ENCODE assay signal across 28 cellular contexts in the genomic region with DNA sequence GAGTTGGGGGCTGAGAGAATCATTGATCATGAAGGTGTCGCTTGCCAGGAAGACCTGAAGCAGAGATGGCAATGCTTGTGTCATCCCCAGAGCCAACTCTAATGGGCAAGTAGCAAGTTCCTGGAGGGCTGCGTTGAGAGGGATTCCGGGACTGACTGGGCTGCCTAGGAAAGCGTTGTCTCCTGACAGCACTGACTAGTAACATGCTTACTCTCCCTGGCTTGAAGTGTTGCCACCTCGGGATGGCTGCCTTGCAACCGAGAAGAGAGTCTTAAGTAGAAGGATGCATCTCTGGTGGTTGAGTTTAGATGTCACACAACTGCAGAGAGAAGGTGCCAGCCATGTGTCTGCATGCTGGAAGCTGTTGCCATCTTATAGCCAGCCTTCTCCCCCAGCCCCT.
"Had no signal": no experiment of that assay in that cellular context is flagged by ENCODE, and none has a peak within 500 bp of the region (broad histone marks: within the 10 kb centered on the region; RNA-seq: fewer than 3 reads in every experiment).

No MANE protein-coding gene starts in this region.

- DNase-seq: activated B cell treated with CpG ODN at 0.5 μM for 24 hours; activated CD4-positive, alpha-beta memory T cell treated with anti-CD3 and anti-CD28 coated beads, Interleukin-2, amount 10 ng/mL, durations not matched to agents 7 days and 5 days; activated CD4-positive, alpha-beta T cell treated with anti-CD3 and anti-CD28 coated beads for 4 hours; activated CD4-positive, alpha-beta T cell treated with anti-CD3 and anti-CD28 coated beads, Interleukin-2, amount 10 ng/mL, durations not matched to agents 24 days and 14 days; activated CD4-positive, alpha-beta T cell treated with anti-CD3 and anti-CD28 coated beads, Interleukin-2, amount 50 U/mL, for 1 hour; activated CD4-positive, alpha-beta T cell treated with anti-CD3 and anti-CD28 coated beads, Interleukin-2, amount 50 U/mL, for 48 hours; activated CD4-positive, CD25-positive, alpha-beta regulatory T cell treated with anti-CD3 and anti-CD28 coated beads, Interleukin-2, amount 50 U/mL, for 72 hours; activated CD8-positive, alpha-beta memory T cell treated with anti-CD3 and anti-CD28 coated beads for 24 hours; activated CD8-positive, alpha-beta memory T cell treated with anti-CD3 and anti-CD28 coated beads, Interleukin-2, amount 10 ng/mL, durations not matched to agents 7 days and 5 days; activated CD8-positive, alpha-beta memory T cell treated with anti-CD3 and anti-CD28 coated beads, Interleukin-2, amount 50 U/mL, for 48 hours; activated CD8-positive, alpha-beta T cell treated with anti-CD3 and anti-CD28 coated beads, Interleukin-2, amount 10 ng/mL, durations not matched to agents 7 days and 5 days; activated effector memory CD4-positive, alpha-beta T cell treated with Interleukin-2 at 50 U/mL for 16 hours; activated gamma-delta T cell; activated naive CD4-positive, alpha-beta T cell treated with anti-CD3 and anti-CD28 coated beads, Interleukin-2, amount 10 ng/mL, durations not matched to agents 7 days and 5 days; activated naive CD4-positive, alpha-beta T cell treated with Interleukin-2 at 50 U/mL for 16 hours; activated naive CD8-positive, alpha-beta T cell treated with anti-CD3 and anti-CD28 coated beads, Interleukin-2, amount 10 ng/mL, durations not matched to agents 7 days and 5 days; activated naive CD8-positive, alpha-beta T cell treated with anti-CD3 and anti-CD28 coated beads, Interleukin-2, amount 50 U/mL, for 24 hours; activated T-cell treated with anti-CD3 and anti-CD28 coated beads, Interleukin-2, amount 50 U/mL, for 24 hours; activated T-cell treated with anti-CD3 and anti-CD28 coated beads, Interleukin-2, amount 50 U/mL, for 48 hours; amygdala; anterior cingulate cortex; central memory CD4-positive, alpha-beta T cell; T-helper 1 cell; T-helper 2 cell; T-helper 9 cell had no signal

- H3K27ac ChIP-seq: ascending aorta, cardiac muscle cell, VCaP had no signal

- H3K4me1 ChIP-seq: ascending aorta had no signal

- H3K4me3 ChIP-seq: ascending aorta, cardiac muscle cell had no signal

- H3K27me3 ChIP-seq: ascending aorta, cardiac muscle cell had no signal

- H3K9me3 ChIP-seq: ascending aorta had no signal

- ATAC-seq: activated CD8-positive, alpha-beta memory T cell treated with anti-CD3 and anti-CD28 coated beads, Interleukin-2, amount 10 ng/mL, durations not matched to agents 7 days and 5 days; activated CD8-positive, alpha-beta T cell treated with anti-CD3 and anti-CD28 coated beads, Interleukin-2, amount 10 ng/mL, durations not matched to agents 7 days and 5 days; activated naive CD8-positive, alpha-beta T cell treated with anti-CD3 and anti-CD28 coated beads, Interleukin-2, amount 50 U/mL, for 24 hours had no signal
